ENCODE assay signal across 8 cellular contexts in the genomic region with DNA sequence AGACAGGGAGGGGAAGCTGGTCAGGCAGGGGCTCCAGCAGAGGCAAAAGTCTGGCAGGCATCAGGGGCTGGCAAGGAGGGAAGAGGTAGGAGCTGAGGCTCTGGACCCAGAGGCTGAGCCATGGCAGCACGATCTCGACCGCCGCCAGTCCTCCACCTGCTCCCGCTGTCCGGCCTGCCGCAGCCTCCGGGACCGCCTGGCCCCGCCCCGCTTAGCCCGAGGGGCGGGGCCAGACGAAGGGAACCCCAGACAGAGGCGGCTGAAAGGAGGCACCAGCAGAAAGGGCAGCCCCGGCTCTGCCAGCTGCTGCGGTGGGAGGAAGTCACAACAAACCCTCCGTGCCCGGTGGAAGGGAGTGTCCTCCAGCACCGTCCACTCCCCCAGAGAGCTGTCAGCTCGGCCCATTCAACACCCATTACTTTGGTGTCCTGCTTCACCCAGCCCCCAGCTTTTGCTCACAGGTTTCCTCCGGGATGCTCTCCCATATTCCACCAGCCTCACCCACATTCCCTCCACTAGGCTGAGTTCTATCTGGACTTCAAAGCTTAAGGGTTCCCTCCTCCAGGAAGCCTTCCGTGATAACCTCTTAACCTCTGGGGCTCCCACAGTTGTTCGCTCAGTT. TPM values are rescaled to one million over a fixed set of nuclear protein-coding genes. Genes with fewer than 3 reads are reported as not detected.
DNase-seq lines count a peak whose midpoint lies in the region; ATAC-seq and FAIRE-seq lines count a peak whose summit lies in the region.

A gene with protein sequence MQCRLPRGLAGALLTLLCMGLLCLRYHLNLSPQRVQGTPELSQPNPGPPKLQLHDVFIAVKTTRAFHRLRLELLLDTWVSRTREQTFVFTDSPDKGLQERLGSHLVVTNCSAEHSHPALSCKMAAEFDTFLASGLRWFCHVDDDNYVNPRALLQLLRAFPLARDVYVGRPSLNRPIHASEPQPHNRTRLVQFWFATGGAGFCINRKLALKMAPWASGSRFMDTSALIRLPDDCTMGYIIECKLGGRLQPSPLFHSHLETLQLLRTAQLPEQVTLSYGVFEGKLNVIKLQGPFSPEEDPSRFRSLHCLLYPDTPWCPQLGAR (minus strand): TSS at position 161 of the 622 bp plus-strand sequence. CDS start 207 bp downstream, outside the sequence.

- H3K4me3 Mint-ChIP-seq in activated naive CD8-positive, alpha-beta T cell treated with anti-CD3 and anti-CD28 coated beads for 36 hours: peak within 1 kb of the TSS; percentile 89

- peaks cover 35% of the 10 kb centered on the region for H3K36me3 Mint-ChIP-seq in activated naive CD8-positive, alpha-beta T cell treated with anti-CD3 and anti-CD28 coated beads for 36 hours

- H3K27me3 Mint-ChIP-seq in activated naive CD8-positive, alpha-beta T cell treated with anti-CD3 and anti-CD28 coated beads for 36 hours: no peaks in the 10 kb centered on the region

- H3K9ac ChIP-seq in BLaER1 treated with 17β-estradiol and CSF1 and Interleukin-3, amounts not matched to agents 10 nM and 100 nM: peak within 1 kb of the TSS; percentile 86 to 95 (median 91)

- H3K27ac Mint-ChIP-seq in activated naive CD8-positive, alpha-beta T cell treated with anti-CD3 and anti-CD28 coated beads for 36 hours: peak within 1 kb of the TSS; percentile 98

- H3K9me3 Mint-ChIP-seq in activated naive CD8-positive, alpha-beta T cell treated with anti-CD3 and anti-CD28 coated beads for 36 hours: no peaks in the 10 kb centered on the region

- H3K27ac ChIP-seq in BLaER1 treated with 17β-estradiol and CSF1 and Interleukin-3, amounts not matched to agents 10 nM and 100 nM: peak within 1 kb of the TSS; percentile 87 to 99 (median 94)

- peak; percentile 89 for FAIRE-seq in GM19239 (lab: Jason Lieb, UNC)

- peaks cover 0 to 14% (median 0%) of the 10 kb centered on the region in 11 experiments; a peak in 8 of 22 replicates for H3K36me3 ChIP-seq in BLaER1 treated with 17β-estradiol and CSF1 and Interleukin-3, amounts not matched to agents 10 nM and 100 nM

- peaks cover 54 to 78% (median 73%) of the 10 kb centered on the region in 10 experiments for H3K4me1 ChIP-seq in BLaER1 treated with 17β-estradiol and CSF1 and Interleukin-3, amounts not matched to agents 10 nM and 100 nM

- peaks cover 8 to 18% (median 16%) of the 10 kb centered on the region in 11 experiments; a peak in 15 of 22 replicates for H4K20me1 ChIP-seq in BLaER1 treated with 17β-estradiol and CSF1 and Interleukin-3, amounts not matched to agents 10 nM and 100 nM

- ATAC-seq in left cardiac atrium (peak; percentile 76 to 79), GM21367 (IDR thresholded peaks at IDR 0.05; ENCODE audit: unreplicated experiment) (no peak)

- DNase-seq in GM19239 (ENCODE audit: insufficient read length, low spot score): peak; percentile 97
- DNase-seq in HUDEP-2 (lab: John Stamatoyannopoulos, UW; ENCODE audit: unreplicated experiment in 76 of 76): peak in 74 of 76 experiments; percentile 18 to 87 (median 72)
- peak; percentile 87 for DNase-seq in SW480 (ENCODE audit: low spot score)
- DNase-seq in activated naive CD8-positive, alpha-beta T cell treated with anti-CD3 and anti-CD28 coated beads for 36 hours: peak; percentile 83
- peak; percentile 80 for DNase-seq in left cardiac atrium
- peak; percentile 85 for DNase-seq in retina

- H3K4me1 Mint-ChIP-seq in activated naive CD8-positive, alpha-beta T cell treated with anti-CD3 and anti-CD28 coated beads for 36 hours: peaks cover 53% of the 10 kb centered on the region

- no peaks in the 10 kb centered on the region for H3K9me3 ChIP-seq in BLaER1 treated with 17β-estradiol and CSF1 and Interleukin-3, amounts not matched to agents 10 nM and 100 nM (replicated peaks in 1 of 11)

- peak within 1 kb of the TSS; percentile 67 to 87 (median 78) for H3K4me3 ChIP-seq in BLaER1 treated with 17β-estradiol and CSF1 and Interleukin-3, amounts not matched to agents 10 nM and 100 nM

- H3K27me3 ChIP-seq in BLaER1 treated with 17β-estradiol and CSF1 and Interleukin-3, amounts not matched to agents 10 nM and 100 nM: no peaks in the 10 kb centered on the region

- H3K4me2 ChIP-seq in BLaER1 treated with 17β-estradiol and CSF1 and Interleukin-3, amounts not matched to agents 10 nM and 100 nM: peak within 1 kb of the TSS; percentile 96 to 100 (median 99)

- intact Hi-C loops in left cardiac atrium (cut with DNase I): no loop called here

RNA-seq across cellular contexts. Expression of the gene that starts here (rescaled TPM):
- total RNA-seq in activated naive CD8-positive, alpha-beta T cell treated with anti-CD3 and anti-CD28 coated beads for 36 hours: 100 to 1,000 TPM; 193 to 204 TPM
- total RNA-seq in left cardiac atrium: 10 to 100 TPM; 14.1 to 17.4 TPM

Comparison
In these comparisons a context has a peak if more than half of its experiments do, and no peak if none do; other contexts are left out.
1. RNA of the gene that starts here (total RNA-seq): 193 to 204 TPM in activated naive CD8-positive, alpha-beta T cell treated with anti-CD3 and anti-CD28 coated beads for 36 hours; 14.1 to 17.4 TPM in left cardiac atrium; every median in the first group is over 10 times any median in the second.
2. Peak in every context shown above with its lines, with median percentiles within 50 percentile points of each other: DNase-seq.